In the genomic region with DNA sequence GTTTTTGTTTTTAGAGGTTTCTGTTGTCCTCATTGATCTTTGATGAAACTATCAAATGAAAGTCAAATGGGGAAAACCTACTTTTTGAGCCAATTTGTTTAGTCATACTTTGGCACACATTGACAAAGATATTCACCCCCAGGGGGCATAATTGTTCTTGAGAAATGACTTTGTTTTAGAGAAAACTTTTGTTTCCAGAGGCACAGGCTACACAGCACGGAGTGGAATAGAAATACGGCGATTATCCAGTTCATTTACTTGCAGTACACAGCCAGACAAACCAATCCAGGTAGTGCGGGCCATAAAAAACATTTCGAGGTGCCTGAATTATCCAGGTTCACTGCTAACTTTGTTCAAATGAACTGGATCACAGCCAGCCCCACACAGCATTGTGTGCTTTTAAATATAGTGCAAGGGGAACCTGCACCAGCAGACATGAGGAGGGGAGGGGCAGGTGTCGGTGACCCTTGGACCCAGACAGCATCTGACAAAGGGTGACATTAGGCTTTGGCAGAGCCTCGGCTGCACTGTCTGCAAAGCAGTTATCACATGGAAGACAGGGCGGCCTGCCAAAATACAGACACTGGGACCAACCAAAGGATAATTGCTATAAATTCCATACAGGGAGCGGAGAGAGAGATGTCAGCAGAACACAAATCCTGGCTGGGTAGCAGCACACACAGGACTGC, we compare ENCODE assay signal across 11 cellular contexts.
DNase-seq lines count a peak whose midpoint lies in the region; ATAC-seq and TF ChIP-seq lines count a peak whose summit lies in the region.
"Had no signal": no experiment of that assay in that cellular context is flagged by ENCODE, and none has a peak within 500 bp of the region (broad histone marks: within the 10 kb centered on the region; RNA-seq: fewer than 3 reads in every experiment).

No MANE protein-coding gene starts in this region.

- H3K9me2 ChIP-seq in GM23248 (ENCODE audit: insufficient read depth), result no peaks in the 10 kb centered on the region

- no peaks in the 10 kb centered on the region for H3K79me2 ChIP-seq in GM23248 (ENCODE audit: insufficient read depth)

- H3K4me1 ChIP-seq in GM23248 (ENCODE audit: insufficient read depth) (no peaks in the 10 kb centered on the region), thyroid gland (no peaks in the 10 kb centered on the region)

- H4K20me1 ChIP-seq in GM23248 (ENCODE audit: insufficient read depth), result no peaks in the 10 kb centered on the region

- H3K27me3 ChIP-seq in GM23248 (replicated peaks; ENCODE audit: insufficient read depth) (peaks cover 17% of the 10 kb centered on the region), thyroid gland (no peaks in the 10 kb centered on the region)

- TF ChIP-seq POLR2A in thyroid gland (IDR thresholded peaks at IDR 0.05), result no peak

- intact Hi-C loops in thyroid gland (cut with DNase I), result no loop called here

- WGBS in GM23248 (ENCODE audit: low coverage in 1 of 2, low lambda C conversion rate in 2 of 2, missing lambda C conversion rate in 2 of 2), 2 experiments, result 36 to 40% methylated on average over 9 of the region's 9 CpGs
- WGBS in thyroid gland, 2 donors, result 77 to 78% methylated on average over 9 of the region's 9 CpGs

- no peak overlapping the region for H2AFZ ChIP-seq in GM23248

- H3F3A ChIP-seq in GM23248 (ENCODE audit: insufficient read depth), result no peaks in the 10 kb centered on the region

- peak; percentile 42 for DNase-seq in GM23248
- DNase-seq in NCI-H146 treated with DMSO at 0.1 percent for 48 hours (lab: John Stamatoyannopoulos, UW; ENCODE audit: unreplicated experiment), result peak; percentile 53
- peak; percentile 22 to 61 for DNase-seq in dermis microvascular lymphatic vessel endothelial cell (ENCODE audit: low read depth in 2 of 2)
- DNase-seq in mucosa of gallbladder (ENCODE audit: low spot score), result peak; percentile 44
- DNase-seq in SW 1271 (lab: John Stamatoyannopoulos, UW), result no peak
- DNase-seq in thyroid gland, result no peak
- no peak for DNase-seq in stimulated activated naive CD8-positive, alpha-beta T cell treated with anti-CD3 and anti-CD28 coated beads, Interleukin-15, Interleukin-2, amounts not matched to agents 100 U/mL and 50 U/mL, for 24 hours
- no peak for DNase-seq in HK-2 (ENCODE audit: unreplicated experiment)
- DNase-seq: activated effector memory CD4-positive, alpha-beta T cell treated with Interleukin-2 at 50 U/mL for 16 hours; KBM-7; stimulated activated CD8-positive, alpha-beta memory T cell treated with anti-CD3 and anti-CD28 coated beads, Interleukin-4, amount 100 ng/mL, for 48 hours had no signal

- H3K9me3 ChIP-seq in GM23248 (ENCODE audit: low read depth) (no peaks in the 10 kb centered on the region), thyroid gland (no peaks in the 10 kb centered on the region)

- H3K9ac ChIP-seq in GM23248, result no peak overlapping the region

- no peak overlapping the region for H3K4me2 ChIP-seq in GM23248 (ENCODE audit: unreplicated experiment)

- no peak for TF ChIP-seq CTCF in thyroid gland (IDR thresholded peaks at IDR 0.05)

- in situ Hi-C loops in GM23248 (cut with MboI), result no loop called here

- H3K4me3 ChIP-seq in GM23248, result no peak overlapping the region
- no peak overlapping the region for H3K4me3 ChIP-seq in thyroid gland (replicated peaks in 1 of 3)

- H3K27ac ChIP-seq in GM23248, result no peak overlapping the region
- H3K27ac ChIP-seq in thyroid gland, result no peak overlapping the region

- H3K36me3 ChIP-seq in GM23248 (ENCODE audit: low read depth) (no peaks in the 10 kb centered on the region), thyroid gland (no peaks in the 10 kb centered on the region)

- ATAC-seq in stimulated activated naive CD8-positive, alpha-beta T cell treated with anti-CD3 and anti-CD28 coated beads, Interleukin-15, Interleukin-2, amounts not matched to agents 100 U/mL and 50 U/mL, for 24 hours, result no peak

Comparison
In these comparisons a context has a peak if more than half of its experiments do, and no peak if none do; other contexts are left out.
1. DNase-seq: peak in GM23248 (single experiment), NCI-H146 treated with DMSO at 0.1 percent for 48 hours (single experiment), dermis microvascular lymphatic vessel endothelial cell (2 of 2) and mucosa of gallbladder (single experiment); none in SW 1271 (0 of 2), thyroid gland (0 of 2), stimulated activated naive CD8-positive, alpha-beta T cell treated with anti-CD3 and anti-CD28 coated beads, Interleukin-15, Interleukin-2, amounts not matched to agents 100 U/mL and 50 U/mL, for 24 hours (single experiment) and HK-2 (single experiment).